ENCODE assay signal across 10 cellular contexts in genomic region chr3:100621251-100621650, GRCh38. TPM values are rescaled to one million over a fixed set of nuclear protein-coding genes. Genes with fewer than 3 reads are reported as not detected.
"Had no signal": no experiment of that assay in that cellular context is flagged by ENCODE, and none has a peak within 500 bp of the region (broad histone marks: within the 10 kb centered on the region; RNA-seq: fewer than 3 reads in every experiment).

No MANE protein-coding gene starts in this region.

- H3K4me3 ChIP-seq: GM23248, HAP-1 had no signal

- DNase-seq: GM23248, GOT3, H7, HFFc6, KG1 had no signal

- H3K27ac ChIP-seq: GM23248 had no signal

- FAIRE-seq: HTR-8/SVneo had no signal

- ATAC-seq: HCT116 had no signal

- H3K9ac ChIP-seq: GM23248 had no signal

- H2AFZ ChIP-seq: GM23248 had no signal

- H3K9me3 ChIP-seq: HAP-1 had no signal

- H3K36me3 ChIP-seq: HAP-1 had no signal

- H3K4me1 ChIP-seq: HAP-1 had no signal

RNA-seq across cellular contexts. Expression of gene ADGRG7, which starts 11.8 kb away (rescaled TPM):
- total RNA-seq: GM23248, H4, H7, HFFc6 had no signal
- polyA plus RNA-seq: GM23248, IgD-negative memory B cell had no signal
